Comparison of ENCODE assay signal across 3 cellular contexts in the genomic region with DNA sequence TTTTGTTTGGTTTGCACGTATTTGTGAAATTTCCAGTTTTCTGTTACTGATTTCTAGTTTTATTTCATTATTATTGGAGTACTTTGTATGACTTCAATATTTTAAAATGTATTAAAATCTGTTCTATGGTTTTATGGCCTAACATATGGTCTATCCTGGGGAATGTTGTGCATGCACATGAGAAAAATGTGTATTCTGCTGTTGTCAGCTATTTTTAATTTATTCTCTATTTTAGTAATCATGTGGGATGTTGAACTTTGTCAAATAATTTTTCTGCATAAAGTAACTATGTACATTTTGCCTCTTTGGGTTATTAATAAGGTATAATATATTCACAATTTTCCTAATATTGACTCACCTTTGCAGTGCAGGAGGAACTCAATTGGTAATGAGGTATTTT.
TF ChIP-seq lines count a peak whose summit lies in the region.

No MANE protein-coding gene starts in this region.

TF ChIP-seq in A549, 52 proteins besides CTCF, POLR2A, EP300 and RAD21:
- TF ChIP-seq TP53 (CRISPR knock-in tag; IDR thresholded peaks at IDR 0.05) (no peak), JUNB (IDR thresholded peaks at IDR 0.05) (no peak), CBX8 (IDR thresholded peaks at IDR 0.05) (no peak), MAFK (IDR thresholded peaks at IDR 0.05; ENCODE audit: partially characterized antibody) (peak; percentile 83), ZC3H11A (IDR thresholded peaks at IDR 0.05) (no peak)
- TF ChIP-seq, protein P1, sequence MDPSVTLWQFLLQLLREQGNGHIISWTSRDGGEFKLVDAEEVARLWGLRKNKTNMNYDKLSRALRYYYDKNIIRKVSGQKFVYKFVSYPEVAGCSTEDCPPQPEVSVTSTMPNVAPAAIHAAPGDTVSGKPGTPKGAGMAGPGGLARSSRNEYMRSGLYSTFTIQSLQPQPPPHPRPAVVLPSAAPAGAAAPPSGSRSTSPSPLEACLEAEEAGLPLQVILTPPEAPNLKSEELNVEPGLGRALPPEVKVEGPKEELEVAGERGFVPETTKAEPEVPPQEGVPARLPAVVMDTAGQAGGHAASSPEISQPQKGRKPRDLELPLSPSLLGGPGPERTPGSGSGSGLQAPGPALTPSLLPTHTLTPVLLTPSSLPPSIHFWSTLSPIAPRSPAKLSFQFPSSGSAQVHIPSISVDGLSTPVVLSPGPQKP (IDR thresholded peaks at IDR 0.05; ENCODE audit: low read depth, low read length) = no peak
- TF ChIP-seq, protein P2, sequence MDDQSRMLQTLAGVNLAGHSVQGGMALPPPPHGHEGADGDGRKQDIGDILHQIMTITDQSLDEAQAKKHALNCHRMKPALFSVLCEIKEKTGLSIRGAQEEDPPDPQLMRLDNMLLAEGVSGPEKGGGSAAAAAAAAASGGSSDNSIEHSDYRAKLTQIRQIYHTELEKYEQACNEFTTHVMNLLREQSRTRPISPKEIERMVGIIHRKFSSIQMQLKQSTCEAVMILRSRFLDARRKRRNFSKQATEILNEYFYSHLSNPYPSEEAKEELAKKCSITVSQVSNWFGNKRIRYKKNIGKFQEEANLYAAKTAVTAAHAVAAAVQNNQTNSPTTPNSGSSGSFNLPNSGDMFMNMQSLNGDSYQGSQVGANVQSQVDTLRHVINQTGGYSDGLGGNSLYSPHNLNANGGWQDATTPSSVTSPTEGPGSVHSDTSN (IDR thresholded peaks at IDR 0.05) = no peak

TF ChIP-seq in IMR-90, 13 proteins besides CTCF, POLR2A, EP300 and RAD21:
- no peak for TF ChIP-seq MAZ (IDR thresholded peaks at IDR 0.05; ENCODE audit: borderline replicate concordance, low read depth, low read length)
- peak; percentile 87 for TF ChIP-seq MAFK (IDR thresholded peaks at IDR 0.05; ENCODE audit: low read depth, low read length)
- TF ChIP-seq BHLHE40 (IDR thresholded peaks at IDR 0.05; ENCODE audit: low read depth, low read length) = no peak
- TF ChIP-seq NFE2L2 (IDR thresholded peaks at IDR 0.05; ENCODE audit: low read depth, low read length) = no peak
- no peak for TF ChIP-seq RCOR1 (IDR thresholded peaks at IDR 0.05; ENCODE audit: insufficient replicate concordance, low read length)

TF ChIP-seq in H1, 55 proteins besides CTCF, POLR2A, EP300 and RAD21:
- TF ChIP-seq RXRA (IDR thresholded peaks at IDR 0.05; ENCODE audit: insufficient read depth, low read depth, low read length) (no peak), CHD2 (IDR thresholded peaks at IDR 0.05; ENCODE audit: low read length) (no peak), CHD1 (IDR thresholded peaks at IDR 0.05; ENCODE audit: low read depth, low read length) (no peak), MAFK (IDR thresholded peaks at IDR 0.05; ENCODE audit: low read depth, low read length) (peak; percentile 20; the same call in 1 of the 2 replicates), JUN (IDR thresholded peaks at IDR 0.05; ENCODE audit: low read depth, low read length) (no peak), SAP30 (IDR thresholded peaks at IDR 0.05; ENCODE audit: insufficient read depth, insufficient replicate concordance, low read length) (no peak)
TF ChIP-seq in H1: peak in this region for 1.
